ENCODE assay signal across 8 cellular contexts in the genomic region with DNA sequence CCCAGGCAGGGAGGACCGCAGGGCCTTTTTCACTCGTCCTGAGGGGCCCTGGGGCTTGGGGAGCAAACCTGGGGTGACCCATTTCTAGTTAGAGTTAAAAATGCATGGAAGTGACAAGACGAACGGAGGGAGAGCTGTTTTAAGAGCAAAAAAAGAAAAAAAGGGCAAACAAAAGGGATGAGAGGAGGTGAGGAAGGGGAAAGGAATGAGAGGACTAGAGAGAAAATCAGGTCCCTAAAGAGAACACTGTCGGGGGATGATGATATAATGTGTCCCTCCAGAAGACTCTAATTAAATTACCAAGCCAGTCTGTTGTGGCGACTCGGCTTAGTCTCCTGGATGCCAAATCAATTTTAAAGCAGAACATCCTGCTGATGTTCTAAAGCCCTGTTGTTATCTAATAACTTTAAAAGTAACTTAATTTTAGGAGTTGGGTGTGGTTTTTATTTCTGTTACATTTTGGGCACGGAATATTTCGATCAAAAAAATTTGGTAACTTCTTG. TPM values are rescaled to one million over a fixed set of nuclear protein-coding genes. Genes with fewer than 3 reads are reported as not detected.
DNase-seq lines count a peak whose midpoint lies in the region; ATAC-seq lines count a peak whose summit lies in the region.

No MANE protein-coding gene starts in this region.

- H3K27me3 Mint-ChIP-seq in activated CD8-positive, alpha-beta memory T cell treated with anti-CD3 and anti-CD28 coated beads, Interleukin-2, amount 10 ng/mL, durations not matched to agents 7 days and 5 days: no peaks in the 10 kb centered on the region
- no peaks in the 10 kb centered on the region for H3K27me3 Mint-ChIP-seq in activated CD4-positive, alpha-beta memory T cell treated with anti-CD3 and anti-CD28 coated beads, Interleukin-2, amount 10 ng/mL, durations not matched to agents 7 days and 5 days
- H3K27me3 Mint-ChIP-seq in immature natural killer cell (ENCODE audit: low read depth in 3 of 3): peaks cover 0 to 5% (median 2%) of the 10 kb centered on the region in 3 donors

- ATAC-seq in activated CD8-positive, alpha-beta memory T cell treated with anti-CD3 and anti-CD28 coated beads, Interleukin-2, amount 10 ng/mL, durations not matched to agents 7 days and 5 days: no peak
- no peak for ATAC-seq in HG02852 (IDR thresholded peaks at IDR 0.05; ENCODE audit: unreplicated experiment)
- ATAC-seq in HG03159 (IDR thresholded peaks at IDR 0.05; ENCODE audit: unreplicated experiment): no peak

- peak overlapping the region; percentile 94 for H3K4me3 Mint-ChIP-seq in activated CD8-positive, alpha-beta memory T cell treated with anti-CD3 and anti-CD28 coated beads, Interleukin-2, amount 10 ng/mL, durations not matched to agents 7 days and 5 days
- peak overlapping the region; percentile 96 for H3K4me3 Mint-ChIP-seq in activated CD4-positive, alpha-beta memory T cell treated with anti-CD3 and anti-CD28 coated beads, Interleukin-2, amount 10 ng/mL, durations not matched to agents 7 days and 5 days
- H3K4me3 Mint-ChIP-seq in immature natural killer cell: peak overlapping the region; percentile 82 to 97 (median 92)

- H3K36me3 Mint-ChIP-seq in activated CD8-positive, alpha-beta memory T cell treated with anti-CD3 and anti-CD28 coated beads, Interleukin-2, amount 10 ng/mL, durations not matched to agents 7 days and 5 days: peaks cover 6% of the 10 kb centered on the region
- peaks cover 12% of the 10 kb centered on the region for H3K36me3 Mint-ChIP-seq in activated CD4-positive, alpha-beta memory T cell treated with anti-CD3 and anti-CD28 coated beads, Interleukin-2, amount 10 ng/mL, durations not matched to agents 7 days and 5 days (ENCODE audit: low read depth)
- H3K36me3 Mint-ChIP-seq in immature natural killer cell: no peaks in the 10 kb centered on the region

- POLR2A ChIA-PET in activated CD4-positive, alpha-beta memory T cell treated with anti-CD3 and anti-CD28 coated beads, Interleukin-2, amount 10 ng/mL, durations not matched to agents 7 days and 5 days (lab: Charles Lee): interaction anchor here (0.6 to 3.5 kb wide), 10 partner anchors 12 to 774 kb away, joined by 3 to 28 read pairs (median 3); a partner anchor contains a TSS

- H3K27ac Mint-ChIP-seq in activated CD8-positive, alpha-beta memory T cell treated with anti-CD3 and anti-CD28 coated beads, Interleukin-2, amount 10 ng/mL, durations not matched to agents 7 days and 5 days: peak overlapping the region; percentile 83
- H3K27ac Mint-ChIP-seq in activated CD4-positive, alpha-beta memory T cell treated with anti-CD3 and anti-CD28 coated beads, Interleukin-2, amount 10 ng/mL, durations not matched to agents 7 days and 5 days: peak overlapping the region; percentile 68
- H3K27ac Mint-ChIP-seq in immature natural killer cell: peak overlapping the region; percentile 55 to 84 (median 81)

- CTCF ChIA-PET in activated CD8-positive, alpha-beta memory T cell treated with anti-CD3 and anti-CD28 coated beads, Interleukin-2, amount 10 ng/mL, durations not matched to agents 7 days and 5 days (lab: Charles Lee): interaction anchor here (0.6 to 1.5 kb wide), 7 partner anchors 8 to 699 kb away, joined by 3 to 5 read pairs (median 3); no protein-coding TSS in a partner anchor
- CTCF ChIA-PET in activated CD4-positive, alpha-beta memory T cell treated with anti-CD3 and anti-CD28 coated beads, Interleukin-2, amount 10 ng/mL, durations not matched to agents 7 days and 5 days (lab: Charles Lee): interaction anchor here (0.8 to 1.4 kb wide), 4 partner anchors 10 to 1053 kb away, joined by 3 to 4 read pairs (median 4); no protein-coding TSS in a partner anchor

- peaks cover 44% of the 10 kb centered on the region for H3K4me1 Mint-ChIP-seq in activated CD8-positive, alpha-beta memory T cell treated with anti-CD3 and anti-CD28 coated beads, Interleukin-2, amount 10 ng/mL, durations not matched to agents 7 days and 5 days
- peaks cover 46% of the 10 kb centered on the region for H3K4me1 Mint-ChIP-seq in activated CD4-positive, alpha-beta memory T cell treated with anti-CD3 and anti-CD28 coated beads, Interleukin-2, amount 10 ng/mL, durations not matched to agents 7 days and 5 days
- peaks cover 43 to 64% of the 10 kb centered on the region in 2 donors for H3K4me1 Mint-ChIP-seq in immature natural killer cell

- no peaks in the 10 kb centered on the region for H3K9me3 Mint-ChIP-seq in activated CD8-positive, alpha-beta memory T cell treated with anti-CD3 and anti-CD28 coated beads, Interleukin-2, amount 10 ng/mL, durations not matched to agents 7 days and 5 days (ENCODE audit: low read depth)
- no peaks in the 10 kb centered on the region for H3K9me3 Mint-ChIP-seq in activated CD4-positive, alpha-beta memory T cell treated with anti-CD3 and anti-CD28 coated beads, Interleukin-2, amount 10 ng/mL, durations not matched to agents 7 days and 5 days
- H3K9me3 Mint-ChIP-seq in immature natural killer cell: no peaks in the 10 kb centered on the region

- H3K27ac ChIP-seq in temporal lobe (ENCODE audit: low read depth, low read length): peak overlapping the region; percentile 56

- DNase-seq in activated CD8-positive, alpha-beta memory T cell treated with anti-CD3 and anti-CD28 coated beads, Interleukin-2, amount 10 ng/mL, durations not matched to agents 7 days and 5 days: no peak
- DNase-seq in activated CD8-positive, alpha-beta memory T cell treated with anti-CD3 and anti-CD28 coated beads, Interleukin-2, amount 50 U/mL, for 4 hours: no peak
- no peak for DNase-seq in activated CD4-positive, alpha-beta memory T cell treated with anti-CD3 and anti-CD28 coated beads, Interleukin-2, amount 10 ng/mL, durations not matched to agents 7 days and 5 days
- no peak for DNase-seq in immature natural killer cell
- DNase-seq in stimulated activated CD4-positive, alpha-beta T cell treated with anti-CD3 and anti-CD28 coated beads, Interleukin-4, amount 100 ng/mL, for 1 hour: no peak

RNA-seq across cellular contexts. Expression of a gene that starts 1.1 kb away (rescaled TPM):
- total RNA-seq in activated CD8-positive, alpha-beta memory T cell treated with anti-CD3 and anti-CD28 coated beads, Interleukin-2, amount 10 ng/mL, durations not matched to agents 7 days and 5 days: 10 to 100 TPM; 21.7 to 22.6 TPM
- 10 to 100 TPM; 29.2 to 29.8 TPM for total RNA-seq in activated CD4-positive, alpha-beta memory T cell treated with anti-CD3 and anti-CD28 coated beads, Interleukin-2, amount 10 ng/mL, durations not matched to agents 7 days and 5 days
- polyA plus RNA-seq in immature natural killer cell: 10 to 100 TPM; 17.9 to 30.7 (median 27.7) TPM
- total RNA-seq in temporal lobe: 12.0 TPM
